In the genomic region with DNA sequence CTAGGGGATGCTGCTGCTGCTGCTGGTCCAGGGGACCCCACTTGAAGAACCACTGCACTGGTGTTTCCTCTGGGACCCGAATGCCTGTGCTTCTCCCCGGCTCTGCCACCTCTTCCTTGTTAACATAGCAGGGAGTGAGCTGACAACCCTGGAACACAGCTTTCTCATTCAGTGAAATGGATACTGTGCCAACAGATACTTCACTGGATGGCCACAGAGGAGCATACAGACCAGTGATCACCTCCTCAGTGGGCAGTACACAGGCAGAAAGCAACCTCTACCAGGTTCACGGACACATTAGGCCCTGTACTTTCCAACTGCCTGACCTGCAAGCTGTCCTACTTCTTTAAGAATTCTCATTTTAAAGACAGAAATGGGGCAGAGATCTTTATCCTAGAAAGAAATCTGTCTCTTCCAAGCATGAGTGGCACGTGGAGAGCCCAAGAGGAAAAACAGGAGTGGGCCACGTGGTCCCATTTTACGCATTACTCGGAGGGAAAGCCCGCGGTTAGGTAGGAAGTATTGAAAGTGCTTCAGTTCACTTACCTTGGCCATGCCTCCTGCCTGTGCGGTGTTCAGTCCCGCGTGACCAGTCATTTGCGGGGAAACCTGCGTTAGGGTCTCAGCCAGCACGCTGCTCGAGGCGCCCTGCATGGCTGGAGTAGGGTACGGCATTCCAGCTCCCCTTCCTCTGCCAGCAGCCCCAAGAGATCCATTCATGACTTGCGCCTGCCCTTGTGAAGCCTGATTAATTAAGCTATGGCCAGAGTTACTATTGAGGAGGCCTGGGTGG, we compare ENCODE assay signal across 2 cellular contexts.
TF ChIP-seq lines count a peak whose summit lies in the region.

No MANE protein-coding gene starts in this region.

TF ChIP-seq in SK-N-SH treated with all-trans-retinoic acid at 6 μM for 48 hours, 23 proteins besides CTCF, POLR2A, EP300 and RAD21 (continued from another document):
- TF ChIP-seq, protein P1, sequence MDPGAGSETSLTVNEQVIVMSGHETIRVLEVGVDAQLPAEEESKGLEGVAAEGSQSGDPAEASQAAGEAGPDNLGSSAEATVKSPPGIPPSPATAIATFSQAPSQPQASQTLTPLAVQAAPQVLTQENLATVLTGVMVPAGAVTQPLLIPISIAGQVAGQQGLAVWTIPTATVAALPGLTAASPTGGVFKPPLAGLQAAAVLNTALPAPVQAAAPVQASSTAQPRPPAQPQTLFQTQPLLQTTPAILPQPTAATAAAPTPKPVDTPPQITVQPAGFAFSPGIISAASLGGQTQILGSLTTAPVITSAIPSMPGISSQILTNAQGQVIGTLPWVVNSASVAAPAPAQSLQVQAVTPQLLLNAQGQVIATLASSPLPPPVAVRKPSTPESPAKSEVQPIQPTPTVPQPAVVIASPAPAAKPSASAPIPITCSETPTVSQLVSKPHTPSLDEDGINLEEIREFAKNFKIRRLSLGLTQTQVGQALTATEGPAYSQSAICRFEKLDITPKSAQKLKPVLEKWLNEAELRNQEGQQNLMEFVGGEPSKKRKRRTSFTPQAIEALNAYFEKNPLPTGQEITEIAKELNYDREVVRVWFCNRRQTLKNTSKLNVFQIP (CRISPR knock-in tag; IDR thresholded peaks at IDR 0.05; ENCODE audit: borderline replicate concordance, low read depth), result no peak
- TF ChIP-seq, protein P2, sequence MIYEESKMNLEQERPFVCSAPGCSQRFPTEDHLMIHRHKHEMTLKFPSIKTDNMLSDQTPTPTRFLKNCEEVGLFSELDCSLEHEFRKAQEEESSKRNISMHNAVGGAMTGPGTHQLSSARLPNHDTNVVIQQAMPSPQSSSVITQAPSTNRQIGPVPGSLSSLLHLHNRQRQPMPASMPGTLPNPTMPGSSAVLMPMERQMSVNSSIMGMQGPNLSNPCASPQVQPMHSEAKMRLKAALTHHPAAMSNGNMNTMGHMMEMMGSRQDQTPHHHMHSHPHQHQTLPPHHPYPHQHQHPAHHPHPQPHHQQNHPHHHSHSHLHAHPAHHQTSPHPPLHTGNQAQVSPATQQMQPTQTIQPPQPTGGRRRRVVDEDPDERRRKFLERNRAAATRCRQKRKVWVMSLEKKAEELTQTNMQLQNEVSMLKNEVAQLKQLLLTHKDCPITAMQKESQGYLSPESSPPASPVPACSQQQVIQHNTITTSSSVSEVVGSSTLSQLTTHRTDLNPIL (CRISPR knock-in tag; IDR thresholded peaks at IDR 0.05; ENCODE audit: low read depth), result no peak
- TF ChIP-seq ESRRG (CRISPR knock-in tag; IDR thresholded peaks at IDR 0.05) (no peak), TCF4 (CRISPR knock-in tag; IDR thresholded peaks at IDR 0.05; ENCODE audit: borderline replicate concordance) (no peak), ZC3H10 (CRISPR knock-in tag; IDR thresholded peaks at IDR 0.05) (no peak), ZFP3 (CRISPR knock-in tag; IDR thresholded peaks at IDR 0.05) (no peak), ZFP30 (CRISPR knock-in tag; IDR thresholded peaks at IDR 0.05) (no peak), GLIS3 (CRISPR knock-in tag; IDR thresholded peaks at IDR 0.05) (no peak), ARNTL (CRISPR knock-in tag; IDR thresholded peaks at IDR 0.05; ENCODE audit: borderline replicate concordance, low read depth) (no peak), ISL1 (CRISPR knock-in tag; IDR thresholded peaks at IDR 0.05) (no peak), ZNF8 (CRISPR knock-in tag; IDR thresholded peaks at IDR 0.05) (no peak), PPARA (CRISPR knock-in tag; IDR thresholded peaks at IDR 0.05; ENCODE audit: borderline replicate concordance) (no peak)
- TF ChIP-seq, protein P3, sequence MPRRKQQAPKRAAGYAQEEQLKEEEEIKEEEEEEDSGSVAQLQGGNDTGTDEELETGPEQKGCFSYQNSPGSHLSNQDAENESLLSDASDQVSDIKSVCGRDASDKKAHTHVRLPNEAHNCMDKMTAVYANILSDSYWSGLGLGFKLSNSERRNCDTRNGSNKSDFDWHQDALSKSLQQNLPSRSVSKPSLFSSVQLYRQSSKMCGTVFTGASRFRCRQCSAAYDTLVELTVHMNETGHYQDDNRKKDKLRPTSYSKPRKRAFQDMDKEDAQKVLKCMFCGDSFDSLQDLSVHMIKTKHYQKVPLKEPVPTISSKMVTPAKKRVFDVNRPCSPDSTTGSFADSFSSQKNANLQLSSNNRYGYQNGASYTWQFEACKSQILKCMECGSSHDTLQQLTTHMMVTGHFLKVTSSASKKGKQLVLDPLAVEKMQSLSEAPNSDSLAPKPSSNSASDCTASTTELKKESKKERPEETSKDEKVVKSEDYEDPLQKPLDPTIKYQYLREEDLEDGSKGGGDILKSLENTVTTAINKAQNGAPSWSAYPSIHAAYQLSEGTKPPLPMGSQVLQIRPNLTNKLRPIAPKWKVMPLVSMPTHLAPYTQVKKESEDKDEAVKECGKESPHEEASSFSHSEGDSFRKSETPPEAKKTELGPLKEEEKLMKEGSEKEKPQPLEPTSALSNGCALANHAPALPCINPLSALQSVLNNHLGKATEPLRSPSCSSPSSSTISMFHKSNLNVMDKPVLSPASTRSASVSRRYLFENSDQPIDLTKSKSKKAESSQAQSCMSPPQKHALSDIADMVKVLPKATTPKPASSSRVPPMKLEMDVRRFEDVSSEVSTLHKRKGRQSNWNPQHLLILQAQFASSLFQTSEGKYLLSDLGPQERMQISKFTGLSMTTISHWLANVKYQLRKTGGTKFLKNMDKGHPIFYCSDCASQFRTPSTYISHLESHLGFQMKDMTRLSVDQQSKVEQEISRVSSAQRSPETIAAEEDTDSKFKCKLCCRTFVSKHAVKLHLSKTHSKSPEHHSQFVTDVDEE (CRISPR knock-in tag; IDR thresholded peaks at IDR 0.05), result no peak

TF ChIP-seq in SK-N-SH, 30 proteins besides CTCF, POLR2A, EP300 and RAD21 (continued from another document):
- TF ChIP-seq NRF1 (IDR thresholded peaks at IDR 0.05; ENCODE audit: low read depth, low read length), result no peak
